Comparison of ENCODE assay signal across 27 cellular contexts in genomic region chr9:126983767-126984166, GRCh38.
"Had no signal": no experiment of that assay in that cellular context is flagged by ENCODE, and none has a peak within 500 bp of the region (broad histone marks: within the 10 kb centered on the region; RNA-seq: fewer than 3 reads in every experiment).

No MANE protein-coding gene starts in this region.

- DNase-seq: activated CD4-positive, alpha-beta T cell treated with anti-CD3 and anti-CD28 coated beads for 48 hours; activated CD4-positive, alpha-beta T cell treated with anti-CD3 and anti-CD28 coated beads, Interleukin-2, amount 50 U/mL, for 4 hours; activated CD4-positive, CD25-positive, alpha-beta regulatory T cell treated with anti-CD3 and anti-CD28 coated beads, Interleukin-2, amount 50 U/mL, for 72 hours; activated CD8-positive, alpha-beta T cell treated with anti-CD3 and anti-CD28 coated beads, Interleukin-2, amount 10 ng/mL, durations not matched to agents 7 days and 5 days; activated gamma-delta T cell treated with Interleukin-2 at 50 U/mL for 16 hours; activated naive CD4-positive, alpha-beta T cell treated with anti-CD3 and anti-CD28 coated beads, Interleukin-2, amount 10 ng/mL, durations not matched to agents 7 days and 5 days; activated naive CD8-positive, alpha-beta T cell treated with anti-CD3 and anti-CD28 coated beads for 36 hours; activated T-cell treated with anti-CD3 and anti-CD28 coated beads, Interleukin-2, amount 50 U/mL, for 48 hours; brain microvascular endothelial cell; caudate nucleus; MG63; NCI-H1105; NCI-H1436; NCI-H1694 treated with DMSO at 0.1 percent for 48 hours; NCI-H2029 treated with DMSO at 0.1 percent for 48 hours; NCI-H345; NCI-H510A; NCI-H69; NK-92 treated with Interleukin-12 subunit alpha and Interleukin-12 subunit beta, amount 100 ng/mL, for 24 hours; OCI-M1; SHP77; T-helper 9 cell had no signal

- H3K4me3 ChIP-seq: MG63, SJSA1 had no signal

- ATAC-seq: activated CD8-positive, alpha-beta T cell treated with anti-CD3 and anti-CD28 coated beads, Interleukin-2, amount 10 ng/mL, durations not matched to agents 7 days and 5 days; SK-N-SH treated with all-trans-retinoic acid at 6 μM for 48 hours; WTC11 had no signal

- H3K27me3 ChIP-seq: brain microvascular endothelial cell, MG63, SJSA1 had no signal

- H3K4me3 Mint-ChIP-seq: activated CD8-positive, alpha-beta T cell treated with anti-CD3 and anti-CD28 coated beads, Interleukin-2, amount 10 ng/mL, durations not matched to agents 7 days and 5 days; activated naive CD4-positive, alpha-beta T cell treated with anti-CD3 and anti-CD28 coated beads, Interleukin-2, amount 10 ng/mL, durations not matched to agents 7 days and 5 days; activated naive CD8-positive, alpha-beta T cell treated with anti-CD3 and anti-CD28 coated beads for 36 hours; T-helper 1 cell treated with Interleukin-12 subunit alpha and Interleukin-12 subunit beta and Interleukin-4 antibody, amounts not matched to agents 30 μg/mL and 1 μg/mL, for 36 hours; WTC11 had no signal

- H3K4me1 Mint-ChIP-seq: WTC11 had no signal

- H3K27ac ChIP-seq: brain microvascular endothelial cell, SJSA1 had no signal

- H3K27ac Mint-ChIP-seq: activated CD8-positive, alpha-beta T cell treated with anti-CD3 and anti-CD28 coated beads, Interleukin-2, amount 10 ng/mL, durations not matched to agents 7 days and 5 days; activated naive CD4-positive, alpha-beta T cell treated with anti-CD3 and anti-CD28 coated beads, Interleukin-2, amount 10 ng/mL, durations not matched to agents 7 days and 5 days; activated naive CD8-positive, alpha-beta T cell treated with anti-CD3 and anti-CD28 coated beads for 36 hours; activated T-helper 2 cell treated with anti-CD3 and anti-CD28 coated beads, Interferon-gamma antibody, Interleukin-2, Interleukin-4, amounts not matched to agents 10 μg/mL and 5 μg/mL and 100 μg/mL, durations not matched to agents 14 hours and 24 hours and 36 hours; T-helper 1 cell treated with Interleukin-12 subunit alpha and Interleukin-12 subunit beta and Interleukin-4 antibody, amounts not matched to agents 30 μg/mL and 1 μg/mL, for 36 hours; WTC11 had no signal

- H3K36me3 ChIP-seq: brain microvascular endothelial cell, MG63, SJSA1 had no signal

- H3K9me3 ChIP-seq: MG63, SJSA1 had no signal
